Comparison of ENCODE assay signal across 1 cellular context in the genomic region with DNA sequence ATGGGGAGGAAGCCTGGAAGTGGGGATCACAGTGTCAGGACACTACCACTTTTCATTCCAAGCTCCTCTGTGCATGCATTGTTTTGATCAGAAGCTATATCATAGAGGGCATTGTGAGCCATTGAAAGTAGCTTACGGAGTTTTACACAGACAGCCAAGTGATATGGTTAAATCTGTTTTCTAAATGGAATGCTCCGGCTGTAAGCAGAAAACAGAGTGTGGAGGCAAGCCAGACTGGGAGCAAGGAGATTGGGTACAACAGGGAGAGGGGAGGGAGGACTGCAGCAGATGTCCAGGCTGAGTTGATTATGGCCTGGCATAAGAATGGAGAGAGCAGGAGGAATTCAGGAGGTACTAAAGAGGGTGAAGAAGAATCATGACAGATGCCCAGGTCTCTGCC.
TF ChIP-seq lines count a peak whose summit lies in the region.

No MANE protein-coding gene starts in this region.

TF ChIP-seq in SK-N-SH, 30 proteins besides CTCF, POLR2A, EP300 and RAD21:
- TF ChIP-seq RCOR1 (IDR thresholded peaks at IDR 0.05; ENCODE audit: low read length), result no peak
- TF ChIP-seq FOXM1 (IDR thresholded peaks at IDR 0.05; ENCODE audit: low read depth), result no peak
- TF ChIP-seq, protein P1, sequence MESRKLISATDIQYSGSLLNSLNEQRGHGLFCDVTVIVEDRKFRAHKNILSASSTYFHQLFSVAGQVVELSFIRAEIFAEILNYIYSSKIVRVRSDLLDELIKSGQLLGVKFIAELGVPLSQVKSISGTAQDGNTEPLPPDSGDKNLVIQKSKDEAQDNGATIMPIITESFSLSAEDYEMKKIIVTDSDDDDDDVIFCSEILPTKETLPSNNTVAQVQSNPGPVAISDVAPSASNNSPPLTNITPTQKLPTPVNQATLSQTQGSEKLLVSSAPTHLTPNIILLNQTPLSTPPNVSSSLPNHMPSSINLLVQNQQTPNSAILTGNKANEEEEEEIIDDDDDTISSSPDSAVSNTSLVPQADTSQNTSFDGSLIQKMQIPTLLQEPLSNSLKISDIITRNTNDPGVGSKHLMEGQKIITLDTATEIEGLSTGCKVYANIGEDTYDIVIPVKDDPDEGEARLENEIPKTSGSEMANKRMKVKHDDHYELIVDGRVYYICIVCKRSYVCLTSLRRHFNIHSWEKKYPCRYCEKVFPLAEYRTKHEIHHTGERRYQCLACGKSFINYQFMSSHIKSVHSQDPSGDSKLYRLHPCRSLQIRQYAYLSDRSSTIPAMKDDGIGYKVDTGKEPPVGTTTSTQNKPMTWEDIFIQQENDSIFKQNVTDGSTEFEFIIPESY (IDR thresholded peaks at IDR 0.05; ENCODE audit: borderline replicate concordance, low read depth), result no peak
- no peak for TF ChIP-seq RXRA (IDR thresholded peaks at IDR 0.05; ENCODE audit: borderline replicate concordance, low read depth)
- TF ChIP-seq FOXJ3 (CRISPR knock-in tag; IDR thresholded peaks at IDR 0.05), result no peak
- no peak for TF ChIP-seq TAF1 (IDR thresholded peaks at IDR 0.05; ENCODE audit: borderline replicate concordance, low read depth, low read length)
